ENCODE assay signal across 9 cellular contexts in genomic region chr11:10181811-10182210, GRCh38.
DNase-seq lines count a peak whose midpoint lies in the region; ATAC-seq and TF ChIP-seq lines count a peak whose summit lies in the region.
"Had no signal": no experiment of that assay in that cellular context is flagged by ENCODE, and none has a peak within 500 bp of the region (broad histone marks: within the 10 kb centered on the region; RNA-seq: fewer than 3 reads in every experiment).

No MANE protein-coding gene starts in this region.

- DNase-seq in ELR (ENCODE audit: low read depth) (peak; percentile 73), LNCaP clone FGC (ENCODE audit: low read depth) (peak; percentile 23), astrocyte of the cerebellum (ENCODE audit: low read depth) (peak; percentile 15), NCI-H446 treated with DMSO at 0.1 percent for 48 hours (lab: John Stamatoyannopoulos, UW) (no peak), SKM-1 treated with dmso at 0.1 percent for 144 hours (lab: John Stamatoyannopoulos, UW; ENCODE audit: unreplicated experiment) (no peak), Ammon's horn (ENCODE audit: low spot score) (no peak)

- WGBS in liver = 92% methylated on average over 3 of the region's 3 CpGs

- TF ChIP-seq RAD21 in liver (IDR thresholded peaks at IDR 0.05) = peak; percentile 67 to 73

- no peak for ATAC-seq in GM21367 (IDR thresholded peaks at IDR 0.05; ENCODE audit: unreplicated experiment)

- no peaks in the 10 kb centered on the region for H3K27me3 ChIP-seq in liver (ENCODE audit: control insufficient read depth in 4 of 4, insufficient read depth in 4 of 4, low read length in 3 of 4)

- no peaks in the 10 kb centered on the region for H3K9me3 ChIP-seq in liver (ENCODE audit: control insufficient read depth in 4 of 4, low read length in 3 of 4)

- no peak overlapping the region for H3K4me3 ChIP-seq in LNCaP clone FGC (ENCODE audit: low read depth, low read length)
- no peak overlapping the region for H3K4me3 ChIP-seq in astrocyte of the cerebellum (ENCODE audit: low read depth, low read length)
- H3K4me3 ChIP-seq in liver (ENCODE audit: low read depth in 1 of 3, low read length in 3 of 3) = no peak overlapping the region

- H3K9ac ChIP-seq in liver (ENCODE audit: low read depth in 1 of 2, low read length in 2 of 2) = no peak overlapping the region

- H3K4me1 ChIP-seq in liver (ENCODE audit: control insufficient read depth in 4 of 4, insufficient read depth in 4 of 4, low read length in 3 of 4) = no peaks in the 10 kb centered on the region

- H3K36me3 ChIP-seq in liver (ENCODE audit: control insufficient read depth in 4 of 4, insufficient read depth in 3 of 4, low read depth in 1 of 4, low read length in 3 of 4) = no peaks in the 10 kb centered on the region

- in situ Hi-C loops in astrocyte of the cerebellum (cut with HindIII; ENCODE audit: low sequenced_read_pairs) = no loop called here

- no peak overlapping the region for H3K27ac ChIP-seq in liver (ENCODE audit: low read depth in 1 of 2, low read length in 2 of 2)
- H3K27ac ChIP-seq: HL-60 had no signal

- TF ChIP-seq CTCF in LNCaP clone FGC (IDR thresholded peaks at IDR 0.05; ENCODE audit: control insufficient read depth, extremely low read depth, insufficient read depth) (peak; percentile 31; the same call in 1 of the 2 replicates), astrocyte of the cerebellum (IDR thresholded peaks at IDR 0.05; ENCODE audit: low read depth, low read length, missing control alignments) (no peak), liver (IDR thresholded peaks at IDR 0.05; ENCODE audit: low read depth, low read length, missing input control) (peak; percentile 22)

TF ChIP-seq in liver, 16 proteins besides CTCF, POLR2A, EP300 and RAD21:
- TF ChIP-seq SP1 (IDR thresholded peaks at IDR 0.05) = no peak
- peak in 1 of 2 donors; percentile 9 for TF ChIP-seq RXRA (IDR thresholded peaks at IDR 0.05)

Comparison
In these comparisons a context has a peak if more than half of its experiments do, and no peak if none do; other contexts are left out.
1. DNase-seq: peak in ELR (single experiment), LNCaP clone FGC (single experiment) and astrocyte of the cerebellum (single experiment); none in NCI-H446 treated with DMSO at 0.1 percent for 48 hours (single experiment), SKM-1 treated with dmso at 0.1 percent for 144 hours (single experiment) and Ammon's horn (single experiment).